Comparison of ENCODE assay signal across 1 cellular context in genomic region chr1:100131623-100132022, GRCh38.
A peak's percentile ranks its signal among the peaks of the same experiment; 100 is the strongest.
TF ChIP-seq lines count a peak whose summit lies in the region.

No MANE protein-coding gene starts in this region.

TF ChIP-seq in K562, 482 proteins besides CTCF, POLR2A, EP300 and RAD21:
- TF ChIP-seq ATF6 (CRISPR knock-in tag; IDR thresholded peaks at IDR 0.05), result no peak
- TF ChIP-seq RBM17 (IDR thresholded peaks at IDR 0.05; ENCODE audit: borderline replicate concordance, low read depth, low read length), result no peak
- no peak for TF ChIP-seq TCF15 (CRISPR knock-in tag; IDR thresholded peaks at IDR 0.05)
- TF ChIP-seq MGA (IDR thresholded peaks at IDR 0.05), result peak; percentile 95
- no peak for TF ChIP-seq ELF2 (CRISPR knock-in tag; IDR thresholded peaks at IDR 0.05)
- TF ChIP-seq CHAMP1 (IDR thresholded peaks at IDR 0.05), result no peak
- no peak for TF ChIP-seq CEBPG (CRISPR knock-in tag; IDR thresholded peaks at IDR 0.05)
- no peak for TF ChIP-seq CEBPG (tag; conservative IDR thresholded peaks at IDR 0.05 in 1 of 2, IDR thresholded peaks at IDR 0.05 in 1 of 2)
- 0 out of 2 replicates have a peak, but pooled peaks have one; percentile 1 for TF ChIP-seq STAT5A (IDR thresholded peaks at IDR 0.05; ENCODE audit: borderline replicate concordance, low read length)
- TF ChIP-seq ZBTB5 (IDR thresholded peaks at IDR 0.05), result no peak
- TF ChIP-seq L3MBTL2 (IDR thresholded peaks at IDR 0.05), result peak; percentile 93
- TF ChIP-seq ZNF592 (IDR thresholded peaks at IDR 0.05), result peak; percentile 77
- no peak for TF ChIP-seq RBM22 (IDR thresholded peaks at IDR 0.05; ENCODE audit: low read depth, low read length, poor library complexity, severe bottlenecking)
- no peak for TF ChIP-seq ELF4 (CRISPR knock-in tag; IDR thresholded peaks at IDR 0.05)
- TF ChIP-seq BMI1 (IDR thresholded peaks at IDR 0.05; ENCODE audit: low read length), result no peak
- TF ChIP-seq ZBTB33 (CRISPR knock-in tag; IDR thresholded peaks at IDR 0.05), result no peak
- peak in 1 of 2 experiments; percentile 13; a peak in 1 of 3 replicates for TF ChIP-seq CBX3 (IDR thresholded peaks at IDR 0.05; ENCODE audit: borderline replicate concordance in 1 of 2, low read length in 2 of 2)
- no peak for TF ChIP-seq ZNF24 (IDR thresholded peaks at IDR 0.05)
- no peak for TF ChIP-seq SLC30A9 (CRISPR knock-in tag; IDR thresholded peaks at IDR 0.05)
- peak; percentile 11 for TF ChIP-seq CHD1 (IDR thresholded peaks at IDR 0.05; ENCODE audit: low read length)
